ENCODE assay signal across 8 cellular contexts in genomic region chr10:73907841-73908517, GRCh38. TPM values are rescaled to one million over a fixed set of nuclear protein-coding genes. Genes with fewer than 3 reads are reported as not detected.
A peak's percentile ranks its signal among the peaks of the same experiment; 100 is the strongest.
DNase-seq lines count a peak whose midpoint lies in the region; ATAC-seq, FAIRE-seq and TF ChIP-seq lines count a peak whose summit lies in the region.

No MANE protein-coding gene starts in this region.

- H3K4me3 ChIP-seq in PC-3 (ENCODE audit: low read length) (no peak overlapping the region), endothelial cell of umbilical vein (replicated peaks in 1 of 3; ENCODE audit: insufficient read depth in 1 of 3, low read depth in 1 of 3, low read length in 3 of 3) (no peak overlapping the region)

- dilution Hi-C loops in endothelial cell of umbilical vein (cut with MboI; ENCODE audit: extremely low pct_ligation_motif_present, low sequenced_read_pairs) = no loop called here

- H3K9me1 ChIP-seq in endothelial cell of umbilical vein (replicated peaks; ENCODE audit: control insufficient read depth, extremely low read depth, insufficient read depth, low read length) = no peaks in the 10 kb centered on the region

- H3K27ac ChIP-seq in PC-3 (ENCODE audit: low read length) (peak overlapping the region; percentile 78), endothelial cell of umbilical vein (ENCODE audit: insufficient read depth, low read depth, low read length) (peak overlapping the region; percentile 90)

- H3K27me3 Mint-ChIP-seq in Calu3 (ENCODE audit: unreplicated experiment) (no peaks in the 10 kb centered on the region), osteocyte (ENCODE audit: unreplicated experiment) (no peaks in the 10 kb centered on the region)

- H3K79me2 ChIP-seq in PC-3 (ENCODE audit: low read length) = peaks cover 36% of the 10 kb centered on the region
- H3K79me2 ChIP-seq in endothelial cell of umbilical vein (ENCODE audit: control insufficient read depth, insufficient read depth, low read length) = no peaks in the 10 kb centered on the region

- CTCF ChIA-PET in Calu3 (lab: Charles Lee) = interaction anchor here (0.9 to 3.0 kb wide), 3 partner anchors 9 to 26 kb away, joined by 3 to 47 read pairs (median 4); no protein-coding TSS in a partner anchor
- CTCF ChIA-PET in PC-3 (lab: Charles Lee) = interaction anchor here (0.5 to 4.5 kb wide), 6 partner anchors 9 to 347 kb away, joined by 3 to 90 read pairs (median 4); no protein-coding TSS in a partner anchor
- CTCF ChIA-PET in endothelial cell of umbilical vein (lab: Charles Lee) = interaction anchor here (0.7 to 5.4 kb wide), 4 partner anchors 14 to 127 kb away, joined by 3 to 59 read pairs (median 6); no protein-coding TSS in a partner anchor

- no peaks in the 10 kb centered on the region for H3K9me3 ChIP-seq in PC-3 (ENCODE audit: low read length)
- H3K9me3 ChIP-seq in endothelial cell of umbilical vein (replicated peaks; ENCODE audit: control insufficient read depth, insufficient read depth, low read length) = no peaks in the 10 kb centered on the region

- DNase-seq in Calu3 (no peak), PC-3 (peak; percentile 85), endothelial cell of umbilical vein (ENCODE audit: low read depth, low spot score) (no peak), osteocyte (ENCODE audit: extremely low spot score, unreplicated experiment) (no peak), COLO668 (lab: John Stamatoyannopoulos, UW; ENCODE audit: unreplicated experiment) (no peak)

- H2AFZ ChIP-seq in PC-3 (ENCODE audit: low read length) (no peak overlapping the region), endothelial cell of umbilical vein (ENCODE audit: low read depth, low read length) (no peak overlapping the region)

- peaks cover 63% of the 10 kb centered on the region for H3K36me3 Mint-ChIP-seq in Calu3 (ENCODE audit: insufficient read depth, unreplicated experiment)
- H3K36me3 Mint-ChIP-seq in osteocyte (ENCODE audit: unreplicated experiment) = peaks cover 9% of the 10 kb centered on the region

- H3K4me2 ChIP-seq in PC-3 (ENCODE audit: low read length) (peak overlapping the region; percentile 46), endothelial cell of umbilical vein (ENCODE audit: insufficient read depth, low read length) (no peak overlapping the region)

- H3K4me1 ChIP-seq in PC-3 (ENCODE audit: insufficient read depth, low read length) (peaks cover 78% of the 10 kb centered on the region), endothelial cell of umbilical vein (ENCODE audit: control insufficient read depth, extremely low read depth, insufficient read depth, low read length) (peaks cover 59% of the 10 kb centered on the region)

- no peak overlapping the region for H3K4me3 Mint-ChIP-seq in Calu3 (ENCODE audit: low read depth, unreplicated experiment)
- peak overlapping the region; percentile 39 for H3K4me3 Mint-ChIP-seq in osteocyte (ENCODE audit: unreplicated experiment)

- H4K20me1 ChIP-seq in PC-3 (ENCODE audit: low read length) (peaks cover 15% of the 10 kb centered on the region), endothelial cell of umbilical vein (replicated peaks; ENCODE audit: control insufficient read depth, extremely low read depth, insufficient read depth, low read length) (no peaks in the 10 kb centered on the region)

- H3K36me3 ChIP-seq in PC-3 (ENCODE audit: low read depth, low read length) (peaks cover 16% of the 10 kb centered on the region), endothelial cell of umbilical vein (ENCODE audit: control insufficient read depth in 2 of 2, extremely low read depth in 1 of 2, insufficient read depth in 2 of 2, low read length in 2 of 2) (no peaks in the 10 kb centered on the region)

- FAIRE-seq in endothelial cell of umbilical vein (lab: Jason Lieb, UNC) = peak; percentile 31

- H3K9me2 ChIP-seq in PC-3 (replicated peaks; ENCODE audit: low read length) = no peaks in the 10 kb centered on the region

- peaks cover 48% of the 10 kb centered on the region for H3F3A ChIP-seq in PC-3 (ENCODE audit: low read length, unreplicated experiment)

- TF ChIP-seq CTCF in Calu3 (IDR thresholded peaks at IDR 0.05; ENCODE audit: unreplicated experiment) (no peak), PC-3 (conservative IDR thresholded peaks at IDR 0.05; ENCODE audit: low read depth, low read length) (no peak), endothelial cell of umbilical vein (IDR thresholded peaks at IDR 0.05; ENCODE audit: extremely low read depth in 1 of 2, insufficient read depth in 1 of 2, low read depth in 1 of 2, low read length in 2 of 2) (no peak), osteocyte (IDR thresholded peaks at IDR 0.05) (no peak)

- H3K9me3 Mint-ChIP-seq in Calu3 (ENCODE audit: low read depth, unreplicated experiment) = no peaks in the 10 kb centered on the region
- no peaks in the 10 kb centered on the region for H3K9me3 Mint-ChIP-seq in osteocyte (ENCODE audit: unreplicated experiment)

- H3K27ac Mint-ChIP-seq in Calu3 (ENCODE audit: unreplicated experiment) = peak overlapping the region; percentile 84
- H3K27ac Mint-ChIP-seq in osteocyte (ENCODE audit: unreplicated experiment) = peak overlapping the region; percentile 94

- TF ChIP-seq POLR2A in endothelial cell of umbilical vein (IDR thresholded peaks at IDR 0.05; ENCODE audit: low read depth, low read length) = no peak

- no peaks in the 10 kb centered on the region for H3K27me3 ChIP-seq in PC-3 (ENCODE audit: low read length)
- no peaks in the 10 kb centered on the region for H3K27me3 ChIP-seq in endothelial cell of umbilical vein (ENCODE audit: control insufficient read depth in 2 of 2, insufficient read depth in 2 of 2, low read length in 2 of 2)

- H3K4me1 Mint-ChIP-seq in Calu3 (ENCODE audit: low read depth, unreplicated experiment) (peaks cover 68% of the 10 kb centered on the region), osteocyte (ENCODE audit: unreplicated experiment) (peaks cover 72% of the 10 kb centered on the region)

- intact Hi-C loops in Calu3 (cut with micrococcal nuclease; ENCODE audit: unreplicated experiment) = no loop called here
- intact Hi-C loops in PC-3 (cut with micrococcal nuclease) = no loop called here
- intact Hi-C loops in endothelial cell of umbilical vein (cut with micrococcal nuclease) = loop anchor here (2.0 kb wide), 1 partner anchor 59 kb away; no protein-coding TSS in a partner anchor

- POLR2A ChIA-PET in PC-3 (lab: Charles Lee; ENCODE audit: unreplicated experiment) (interaction anchor here (0.7 to 7.2 kb wide), 4 partner anchors 9 to 110 kb away, joined by 3 to 182 read pairs (median 24); no protein-coding TSS in a partner anchor), endothelial cell of umbilical vein (lab: Charles Lee) (interaction anchor here (0.7 to 0.8 kb wide), 2 partner anchors 8 to 14 kb away, joined by 5 to 6 read pairs; no protein-coding TSS in a partner anchor)

- ATAC-seq in PC-3 = no peak
- ATAC-seq in HG03095 (IDR thresholded peaks at IDR 0.05; ENCODE audit: unreplicated experiment) = no peak
- no peak for ATAC-seq in HG02840 (IDR thresholded peaks at IDR 0.05; ENCODE audit: low FRiP score, unreplicated experiment)
- ATAC-seq in GM18868 (IDR thresholded peaks at IDR 0.05; ENCODE audit: unreplicated experiment) = no peak

- H3K9ac ChIP-seq in PC-3 (ENCODE audit: low read length) = peak overlapping the region; percentile 55
- peak overlapping the region; percentile 24 for H3K9ac ChIP-seq in endothelial cell of umbilical vein (replicated peaks; ENCODE audit: extremely low read depth, insufficient read depth, low read length)

- BruUV-seq in Calu3 (replicated peaks; lab: Mats Ljungman, UMichigan) = no TSS peak
- BruUV-seq in PC-3 (replicated peaks; lab: Mats Ljungman, UMichigan) = no TSS peak
- no TSS peak for BruUV-seq in endothelial cell of umbilical vein (replicated peaks; lab: Mats Ljungman, UMichigan)

TF ChIP-seq in endothelial cell of umbilical vein, 7 proteins besides CTCF, POLR2A, EP300 and RAD21:
- TF ChIP-seq POLR2AphosphoS5 (IDR thresholded peaks at IDR 0.05; ENCODE audit: insufficient read depth, low read depth, low read length) = no peak
- TF ChIP-seq MYC (IDR thresholded peaks at IDR 0.05; ENCODE audit: low read depth, low read length) = no peak
- no peak for TF ChIP-seq EZH2 (IDR thresholded peaks at IDR 0.05; ENCODE audit: borderline replicate concordance, low read depth, low read length, severe bottlenecking)
- no peak for TF ChIP-seq JUN (IDR thresholded peaks at IDR 0.05; ENCODE audit: borderline replicate concordance, insufficient read depth, insufficient read length, low read depth)
- TF ChIP-seq MAX (IDR thresholded peaks at IDR 0.05; ENCODE audit: insufficient read depth, insufficient read length) = no peak
- no peak for TF ChIP-seq FOS (IDR thresholded peaks at IDR 0.05; ENCODE audit: borderline replicate concordance, insufficient read depth, low read length)
- TF ChIP-seq GATA2 (IDR thresholded peaks at IDR 0.05; ENCODE audit: insufficient read depth, insufficient read length, low read depth, low read length) = no peak

RNA-seq across cellular contexts. Expression of gene PLAU, which starts 3.0 kb away (rescaled TPM):
- 655 and 706 TPM in 2 replicates for total RNA-seq in Calu3 (2022)
- 1,570 and 1,582 TPM in 2 replicates for total RNA-seq in PC-3 (2014; rRNA removed)
- total RNA-seq in endothelial cell of umbilical vein = 32.5 and 34.9 TPM in 2 replicates
- polyA plus RNA-seq in endothelial cell of umbilical vein = 22.0 and 23.6 TPM in 2 replicates
- 31.7 and 33.2 TPM in 2 replicates for polyA plus RNA-seq in endothelial cell of umbilical vein (2011; cell fraction: cytosol; rRNA removed)
- 33.4 and 36.3 TPM in 2 replicates for polyA plus RNA-seq in endothelial cell of umbilical vein (2011; cell fraction: nucleus; rRNA removed)
- 39.8 and 90.5 TPM in 2 replicates for polyA plus RNA-seq in endothelial cell of umbilical vein (2012)
- polyA minus RNA-seq in endothelial cell of umbilical vein = 13.1 and 19.7 TPM in 2 replicates
- polyA minus RNA-seq in endothelial cell of umbilical vein (2011; cell fraction: cytosol; rRNA and poly(A)+ RNA removed) = 3.0 TPM
- 5.0 TPM in 2 replicates for polyA minus RNA-seq in endothelial cell of umbilical vein (2011; cell fraction: nucleus; rRNA and poly(A)+ RNA removed)
- 112 and 118 TPM in 2 replicates for total RNA-seq in osteocyte

RNA-seq across cellular contexts. Expression of gene CAMK2G, which starts 33.6 kb away (rescaled TPM):
- total RNA-seq in Calu3 (2022) (58.1 and 58.9 TPM in 2 replicates), PC-3 (2014; rRNA removed) (170 and 179 TPM in 2 replicates), endothelial cell of umbilical vein (28.1 and 33.6 TPM in 2 replicates), osteocyte (37.6 and 38.2 TPM in 2 replicates)
- polyA plus RNA-seq in endothelial cell of umbilical vein = 26.8 and 27.2 TPM in 2 replicates
- polyA plus RNA-seq in endothelial cell of umbilical vein (2011; cell fraction: cytosol; rRNA removed) = 27.3 and 29.6 TPM in 2 replicates
- polyA plus RNA-seq in endothelial cell of umbilical vein (2011; cell fraction: nucleus; rRNA removed) = 71.3 and 74.1 TPM in 2 replicates
- polyA plus RNA-seq in endothelial cell of umbilical vein (2012) = 23.6 and 26.7 TPM in 2 replicates
- 35.0 and 38.8 TPM in 2 replicates for polyA minus RNA-seq in endothelial cell of umbilical vein
- 12.7 TPM for polyA minus RNA-seq in endothelial cell of umbilical vein (2011; cell fraction: cytosol; rRNA and poly(A)+ RNA removed)
- polyA minus RNA-seq in endothelial cell of umbilical vein (2011; cell fraction: nucleus; rRNA and poly(A)+ RNA removed) = 22.1 and 30.7 TPM in 2 replicates
